In the genomic region with DNA sequence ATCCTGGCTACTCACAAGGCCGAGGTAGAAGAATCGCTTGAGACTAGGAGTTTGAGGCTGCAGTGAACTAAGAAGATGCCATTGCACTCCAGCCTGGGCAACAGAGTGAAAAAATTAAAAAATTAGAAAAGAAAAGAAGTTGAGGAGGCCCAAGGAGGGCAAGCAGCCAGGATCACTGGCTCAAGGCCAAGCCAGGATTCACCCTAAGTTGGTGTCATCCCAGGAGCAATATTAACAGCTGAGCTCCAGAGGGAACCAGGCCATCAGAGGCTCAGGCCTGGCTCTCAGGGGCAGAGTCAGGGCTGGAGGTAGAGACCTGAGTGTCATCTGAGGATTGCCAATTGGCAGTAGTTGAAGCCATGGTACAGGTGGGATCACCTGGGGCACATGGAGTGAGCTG, we compare ENCODE assay signal across 15 cellular contexts. TPM values are rescaled to one million over a fixed set of nuclear protein-coding genes. Genes with fewer than 3 reads are reported as not detected.
"Had no signal": no experiment of that assay in that cellular context is flagged by ENCODE, and none has a peak within 500 bp of the region (broad histone marks: within the 10 kb centered on the region; RNA-seq: fewer than 3 reads in every experiment).

No MANE protein-coding gene starts in this region.

- H3K27ac Mint-ChIP-seq: activated naive CD8-positive, alpha-beta T cell treated with anti-CD3 and anti-CD28 coated beads for 36 hours; memory B cell; progenitor cell of endocrine pancreas had no signal

- H3K27me3 ChIP-seq: body of pancreas, esophagus squamous epithelium, neutrophil, testis, upper lobe of left lung had no signal

- H3K36me3 Mint-ChIP-seq: activated naive CD8-positive, alpha-beta T cell treated with anti-CD3 and anti-CD28 coated beads for 36 hours; memory B cell; naive thymus-derived CD8-positive, alpha-beta T cell had no signal

- H3K4me1 ChIP-seq: body of pancreas, testis, upper lobe of left lung had no signal

- H3K27ac ChIP-seq: body of pancreas, esophagus squamous epithelium, neutrophil, testis, upper lobe of left lung had no signal

- DNase-seq: activated CD4-positive, alpha-beta T cell treated with anti-CD3 and anti-CD28 coated beads, Interleukin-2, amount 50 U/mL, for 1 hour; activated CD4-positive, CD25-positive, alpha-beta regulatory T cell treated with anti-CD3 and anti-CD28 coated beads, Interleukin-2, amount 50 U/mL, for 72 hours; activated gamma-delta T cell treated with Interleukin-2 at 50 U/mL for 16 hours; activated naive CD8-positive, alpha-beta T cell treated with anti-CD3 and anti-CD28 coated beads for 36 hours; body of pancreas; caudate nucleus; effector memory CD8-positive, alpha-beta T cell; esophagus squamous epithelium; testis; upper lobe of left lung had no signal

- H3K4me3 ChIP-seq: body of pancreas, esophagus squamous epithelium, testis, upper lobe of left lung had no signal

- H3K36me3 ChIP-seq: esophagus squamous epithelium, neutrophil had no signal

- H3K27me3 Mint-ChIP-seq: activated naive CD8-positive, alpha-beta T cell treated with anti-CD3 and anti-CD28 coated beads for 36 hours; effector memory CD8-positive, alpha-beta T cell; memory B cell; naive thymus-derived CD8-positive, alpha-beta T cell; progenitor cell of endocrine pancreas had no signal

- H3K9me3 Mint-ChIP-seq: activated naive CD8-positive, alpha-beta T cell treated with anti-CD3 and anti-CD28 coated beads for 36 hours; effector memory CD8-positive, alpha-beta T cell; memory B cell; naive thymus-derived CD8-positive, alpha-beta T cell had no signal

- H3K4me1 Mint-ChIP-seq: activated naive CD8-positive, alpha-beta T cell treated with anti-CD3 and anti-CD28 coated beads for 36 hours; memory B cell had no signal

- ATAC-seq: body of pancreas; effector memory CD8-positive, alpha-beta T cell had no signal

- H3K9me3 ChIP-seq: body of pancreas, esophagus squamous epithelium, neutrophil, testis, upper lobe of left lung had no signal

- H3K4me3 Mint-ChIP-seq: activated naive CD8-positive, alpha-beta T cell treated with anti-CD3 and anti-CD28 coated beads for 36 hours; effector memory CD8-positive, alpha-beta T cell; memory B cell; naive thymus-derived CD8-positive, alpha-beta T cell had no signal

RNA-seq across cellular contexts. Expression of gene DRC3, which starts 20.7 kb away (rescaled TPM):
- total RNA-seq: T-helper 1 cell treated with Interleukin-12 subunit alpha and Interleukin-12 subunit beta and Interleukin-4 antibody, amounts not matched to agents 30 ng/mL and 1 ng/mL, for 36 hours had no signal
